Comparison of ENCODE assay signal across 8 cellular contexts in genomic region chr6:34695729-34696188, GRCh38. TPM values are rescaled to one million over a fixed set of nuclear protein-coding genes. Genes with fewer than 3 reads are reported as not detected.
DNase-seq lines count a peak whose midpoint lies in the region; ATAC-seq and TF ChIP-seq lines count a peak whose summit lies in the region.

No MANE protein-coding gene starts in this region.

- H3K27ac ChIP-seq in lung (ENCODE audit: low read depth in 1 of 2, low read length in 1 of 2) (peak overlapping the region; percentile 96 to 97), upper lobe of right lung (peak overlapping the region; percentile 96)

- in situ Hi-C loops in astrocyte of the spinal cord (cut with HindIII; ENCODE audit: low sequenced_read_pairs), result no loop called here

- intact Hi-C loops in upper lobe of right lung (cut with DNase I), result no loop called here

- TF ChIP-seq CTCF in astrocyte of the spinal cord (IDR thresholded peaks at IDR 0.05; ENCODE audit: low read depth, low read length) (no peak), lung (IDR thresholded peaks at IDR 0.05; ENCODE audit: control extremely low read depth, extremely low read depth) (no peak), upper lobe of right lung (IDR thresholded peaks at IDR 0.05) (no peak), GM10266 (IDR thresholded peaks at IDR 0.05; ENCODE audit: control insufficient read depth, insufficient read depth, low read depth, missing control alignments) (no peak)

- no peaks in the 10 kb centered on the region for H3K9me3 Mint-ChIP-seq in activated naive CD4-positive, alpha-beta T cell treated with anti-CD3 and anti-CD28 coated beads, Interleukin-2, amount 10 ng/mL, durations not matched to agents 7 days and 5 days

- peaks cover 3 to 26% of the 10 kb centered on the region in 2 donors for H3K4me1 ChIP-seq in lung (ENCODE audit: control insufficient read depth in 2 of 2, insufficient read depth in 2 of 2, low read length in 2 of 2)
- H3K4me1 ChIP-seq in upper lobe of right lung, result peaks cover 16% of the 10 kb centered on the region

- H3K9me3 ChIP-seq in lung (ENCODE audit: control insufficient read depth in 2 of 2, insufficient read depth in 1 of 2, low read length in 1 of 2) (no peaks in the 10 kb centered on the region), upper lobe of right lung (no peaks in the 10 kb centered on the region)

- peak overlapping the region; percentile 91 for H3K4me3 Mint-ChIP-seq in activated naive CD4-positive, alpha-beta T cell treated with anti-CD3 and anti-CD28 coated beads, Interleukin-2, amount 10 ng/mL, durations not matched to agents 7 days and 5 days

- peak overlapping the region; percentile 62 for H3K27ac Mint-ChIP-seq in activated naive CD4-positive, alpha-beta T cell treated with anti-CD3 and anti-CD28 coated beads, Interleukin-2, amount 10 ng/mL, durations not matched to agents 7 days and 5 days

- no peaks in the 10 kb centered on the region for H3K27me3 Mint-ChIP-seq in activated naive CD4-positive, alpha-beta T cell treated with anti-CD3 and anti-CD28 coated beads, Interleukin-2, amount 10 ng/mL, durations not matched to agents 7 days and 5 days

- H3K4me3 ChIP-seq in astrocyte of the spinal cord (ENCODE audit: low read depth, low read length) (peak overlapping the region; percentile 96), lung (peak overlapping the region; percentile 98), upper lobe of right lung (peak overlapping the region; percentile 98)

- H3K36me3 ChIP-seq in lung (ENCODE audit: control insufficient read depth in 2 of 2, insufficient read depth in 2 of 2, low read length in 2 of 2) (no peaks in the 10 kb centered on the region), upper lobe of right lung (no peaks in the 10 kb centered on the region)

- 15 to 20% methylated on average over 5 of the region's 5 CpGs for WGBS in lung, 2 donors

- peaks cover 45% of the 10 kb centered on the region for H3K4me1 Mint-ChIP-seq in activated naive CD4-positive, alpha-beta T cell treated with anti-CD3 and anti-CD28 coated beads, Interleukin-2, amount 10 ng/mL, durations not matched to agents 7 days and 5 days

- no peaks in the 10 kb centered on the region for H3K27me3 ChIP-seq in lung (ENCODE audit: control insufficient read depth, insufficient read depth)
- H3K27me3 ChIP-seq in upper lobe of right lung, result no peaks in the 10 kb centered on the region

- DNase-seq in activated naive CD4-positive, alpha-beta T cell treated with anti-CD3 and anti-CD28 coated beads, Interleukin-2, amount 10 ng/mL, durations not matched to agents 7 days and 5 days, result no peak
- no peak for DNase-seq in activated naive CD4-positive, alpha-beta T cell (lab: John Stamatoyannopoulos, UW)
- no peak for DNase-seq in astrocyte of the spinal cord (ENCODE audit: low read depth, low spot score)
- no peak for DNase-seq in lung (ENCODE audit: low spot score)
- DNase-seq in upper lobe of right lung, result no peak
- no peak for DNase-seq in foreskin melanocyte
- DNase-seq in GM10266 (ENCODE audit: extremely low spot score), result no peak

- CTCF ChIA-PET in activated naive CD4-positive, alpha-beta T cell treated with anti-CD3 and anti-CD28 coated beads, Interleukin-2, amount 10 ng/mL, durations not matched to agents 7 days and 5 days (lab: Charles Lee), result no interaction called here

- no peak for ATAC-seq in lung (ENCODE audit: insufficient read depth, low FRiP score)
- no peak for ATAC-seq in upper lobe of right lung
- no peak for ATAC-seq in HG03097 (IDR thresholded peaks at IDR 0.05; ENCODE audit: low FRiP score, unreplicated experiment)

- peaks cover 24% of the 10 kb centered on the region for H3K36me3 Mint-ChIP-seq in activated naive CD4-positive, alpha-beta T cell treated with anti-CD3 and anti-CD28 coated beads, Interleukin-2, amount 10 ng/mL, durations not matched to agents 7 days and 5 days

RNA-seq across cellular contexts. Expression of gene ILRUN, which starts 0.8 kb away (rescaled TPM):
- 10 to 100 TPM; 51.9 to 70.1 TPM for total RNA-seq in lung
- polyA plus RNA-seq in lung, result 10 to 100 TPM; 54.3 to 57.7 TPM
- total RNA-seq in upper lobe of right lung, result 101 TPM
